ENCODE assay signal across 11 cellular contexts in genomic region chr15:91186892-91187644, GRCh38.
DNase-seq lines count a peak whose midpoint lies in the region; TF ChIP-seq lines count a peak whose summit lies in the region.
"Had no signal": no experiment of that assay in that cellular context is flagged by ENCODE, and none has a peak within 500 bp of the region (broad histone marks: within the 10 kb centered on the region; RNA-seq: fewer than 3 reads in every experiment).

No MANE protein-coding gene starts in this region.

- no peak overlapping the region for H2BK120ac ChIP-seq in mesendoderm (ENCODE audit: low read depth, low read length)

- no peak for TF ChIP-seq POLR2A in NB4 (IDR thresholded peaks at IDR 0.05; ENCODE audit: extremely low read depth, insufficient read length)

- no peaks in the 10 kb centered on the region for H3K4me1 Mint-ChIP-seq in type B pancreatic cell (ENCODE audit: unreplicated experiment)

- H3K9me3 Mint-ChIP-seq in type B pancreatic cell, result no peaks in the 10 kb centered on the region

- no peak overlapping the region for H3K18ac ChIP-seq in mesendoderm (ENCODE audit: low read length)

- WGBS in mesendoderm (ENCODE audit: extremely low coverage, insufficient coverage, low lambda C conversion rate), result no CpG with 5 or more reads among the region's 6 CpGs

- no peaks in the 10 kb centered on the region for H3K79me2 ChIP-seq in mesendoderm (ENCODE audit: control insufficient read depth, insufficient read depth, low read length)

- in situ Hi-C loops in brain microvascular endothelial cell (cut with HindIII; ENCODE audit: low pct_ligation_motif_present, low sequenced_read_pairs), result no loop called here

- H3K4ac ChIP-seq in mesendoderm (ENCODE audit: low read depth, low read length), result no peak overlapping the region

- no peaks in the 10 kb centered on the region for H3K79me1 ChIP-seq in mesendoderm (ENCODE audit: low read length)

- no peaks in the 10 kb centered on the region for H3K36me3 Mint-ChIP-seq in type B pancreatic cell

- no peak overlapping the region for H3K27ac ChIP-seq in brain microvascular endothelial cell
- no peak overlapping the region for H3K27ac ChIP-seq in mesendoderm (ENCODE audit: low read depth, low read length)

- no peak overlapping the region for H3K27ac Mint-ChIP-seq in type B pancreatic cell

- H3K27me3 ChIP-seq in brain microvascular endothelial cell (replicated peaks) (no peaks in the 10 kb centered on the region), mesendoderm (ENCODE audit: insufficient read depth, low read length, poor library complexity) (no peaks in the 10 kb centered on the region)

- no peak for TF ChIP-seq CTCF in NB4 (IDR thresholded peaks at IDR 0.05; ENCODE audit: low read depth, low read length)
- no peak for TF ChIP-seq CTCF in brain microvascular endothelial cell (IDR thresholded peaks at IDR 0.05; ENCODE audit: low read depth, low read length, missing control alignments)
- TF ChIP-seq CTCF in type B pancreatic cell (conservative IDR thresholded peaks at IDR 0.05), result no peak

- no peak overlapping the region for H3K4me2 ChIP-seq in mesendoderm (ENCODE audit: low read length)

- H2BK5ac ChIP-seq in mesendoderm (ENCODE audit: low read length), result no peak overlapping the region

- no peaks in the 10 kb centered on the region for H3K4me1 ChIP-seq in mesendoderm (ENCODE audit: control insufficient read depth, low read depth, low read length)

- H4K5ac ChIP-seq in mesendoderm (ENCODE audit: low read length), result no peak overlapping the region

- H3K4me3 ChIP-seq in NB4 (ENCODE audit: low read depth, low read length) (no peak overlapping the region), brain microvascular endothelial cell (ENCODE audit: low read depth, low read length) (no peak overlapping the region), mesendoderm (ENCODE audit: low read length) (no peak overlapping the region)

- DNase-seq in NCI-H2107 treated with DMSO at 0.1 percent for 48 hours (lab: John Stamatoyannopoulos, UW; ENCODE audit: unreplicated experiment) (peak; percentile 8), NCI-H2107 (lab: John Stamatoyannopoulos, UW) (no peak), NB4 (ENCODE audit: low read depth) (peak; percentile 61), brain microvascular endothelial cell (peak; percentile 2), mesendoderm (peak; percentile 61), type B pancreatic cell (ENCODE audit: extremely low spot score, unreplicated experiment) (no peak), AG08395 (ENCODE audit: low spot score) (no peak), nucleus accumbens (lab: John Stamatoyannopoulos, UW) (no peak)
- DNase-seq: activated CD4-positive, alpha-beta T cell treated with anti-CD3 and anti-CD28 coated beads for 48 hours; midbrain; stimulated activated CD4-positive, alpha-beta T cell treated with anti-CD3 and anti-CD28 coated beads, Interleukin-2, amount 100 ng/mL, for 24 hours had no signal

- H3K56ac ChIP-seq in mesendoderm (ENCODE audit: low read length), result no peak overlapping the region

- no peaks in the 10 kb centered on the region for H3K36me3 ChIP-seq in brain microvascular endothelial cell (replicated peaks)
- H3K36me3 ChIP-seq in mesendoderm (ENCODE audit: control insufficient read depth, insufficient read depth, low read length), result no peaks in the 10 kb centered on the region

- no peak overlapping the region for H3K23ac ChIP-seq in mesendoderm (ENCODE audit: low read length)

- H3K9ac ChIP-seq in mesendoderm (ENCODE audit: low read length), result no peak overlapping the region

- H2BK15ac ChIP-seq in mesendoderm (replicated peaks; ENCODE audit: low read depth), result no peak overlapping the region

- H4K8ac ChIP-seq in mesendoderm (ENCODE audit: low read depth, low read length), result no peak overlapping the region

- no peak overlapping the region for H2AK5ac ChIP-seq in mesendoderm (ENCODE audit: low read length)

- no peak overlapping the region for H3K4me3 Mint-ChIP-seq in type B pancreatic cell

- H3K27me3 Mint-ChIP-seq in type B pancreatic cell, result peaks cover 22% of the 10 kb centered on the region

Comparison
In these comparisons a context has a peak if more than half of its experiments do, and no peak if none do; other contexts are left out.
1. DNase-seq: peak in NCI-H2107 treated with DMSO at 0.1 percent for 48 hours (single experiment), NB4 (single experiment), brain microvascular endothelial cell (single experiment) and mesendoderm (single experiment); none in NCI-H2107 (single experiment), type B pancreatic cell (single experiment), AG08395 (single experiment) and nucleus accumbens (0 of 56).